ENCODE assay signal across 1 cellular context in the genomic region with DNA sequence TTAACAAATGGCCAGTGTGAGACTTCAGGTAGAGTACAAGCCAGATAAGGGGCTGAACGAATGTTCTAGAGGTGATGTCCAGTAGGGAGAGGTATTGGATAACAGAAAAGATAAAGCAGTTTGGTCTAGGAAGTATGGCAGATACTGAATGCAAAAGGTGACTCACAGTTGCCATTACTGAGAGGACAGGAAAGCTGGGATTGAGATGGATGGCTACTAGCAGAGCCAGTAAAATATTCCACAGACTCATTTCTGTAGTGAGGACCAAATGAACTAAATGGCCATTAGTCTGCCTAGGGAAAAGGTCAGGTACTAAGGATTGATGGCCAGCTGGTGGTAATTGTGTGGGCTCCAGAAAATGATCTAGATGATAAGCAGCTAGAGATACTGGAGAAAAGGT.
TF ChIP-seq lines count a peak whose summit lies in the region.

No MANE protein-coding gene starts in this region.

TF ChIP-seq in K562, 482 proteins besides CTCF, POLR2A, EP300 and RAD21 (continued from another document):
- TF ChIP-seq, protein P1, sequence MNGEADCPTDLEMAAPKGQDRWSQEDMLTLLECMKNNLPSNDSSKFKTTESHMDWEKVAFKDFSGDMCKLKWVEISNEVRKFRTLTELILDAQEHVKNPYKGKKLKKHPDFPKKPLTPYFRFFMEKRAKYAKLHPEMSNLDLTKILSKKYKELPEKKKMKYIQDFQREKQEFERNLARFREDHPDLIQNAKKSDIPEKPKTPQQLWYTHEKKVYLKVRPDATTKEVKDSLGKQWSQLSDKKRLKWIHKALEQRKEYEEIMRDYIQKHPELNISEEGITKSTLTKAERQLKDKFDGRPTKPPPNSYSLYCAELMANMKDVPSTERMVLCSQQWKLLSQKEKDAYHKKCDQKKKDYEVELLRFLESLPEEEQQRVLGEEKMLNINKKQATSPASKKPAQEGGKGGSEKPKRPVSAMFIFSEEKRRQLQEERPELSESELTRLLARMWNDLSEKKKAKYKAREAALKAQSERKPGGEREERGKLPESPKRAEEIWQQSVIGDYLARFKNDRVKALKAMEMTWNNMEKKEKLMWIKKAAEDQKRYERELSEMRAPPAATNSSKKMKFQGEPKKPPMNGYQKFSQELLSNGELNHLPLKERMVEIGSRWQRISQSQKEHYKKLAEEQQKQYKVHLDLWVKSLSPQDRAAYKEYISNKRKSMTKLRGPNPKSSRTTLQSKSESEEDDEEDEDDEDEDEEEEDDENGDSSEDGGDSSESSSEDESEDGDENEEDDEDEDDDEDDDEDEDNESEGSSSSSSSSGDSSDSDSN (IDR thresholded peaks at IDR 0.05; ENCODE audit: borderline replicate concordance in 1 of 2, low read depth in 2 of 2, low read length in 2 of 2) = no peak
- TF ChIP-seq DMBX1 (CRISPR knock-in tag; IDR thresholded peaks at IDR 0.05; ENCODE audit: borderline replicate concordance) (no peak), ZFP30 (CRISPR knock-in tag; IDR thresholded peaks at IDR 0.05; ENCODE audit: borderline replicate concordance) (no peak)
TF ChIP-seq in K562: peak in this region for 19.
